10 cellular contexts compared by ENCODE assay signal in the genomic region with DNA sequence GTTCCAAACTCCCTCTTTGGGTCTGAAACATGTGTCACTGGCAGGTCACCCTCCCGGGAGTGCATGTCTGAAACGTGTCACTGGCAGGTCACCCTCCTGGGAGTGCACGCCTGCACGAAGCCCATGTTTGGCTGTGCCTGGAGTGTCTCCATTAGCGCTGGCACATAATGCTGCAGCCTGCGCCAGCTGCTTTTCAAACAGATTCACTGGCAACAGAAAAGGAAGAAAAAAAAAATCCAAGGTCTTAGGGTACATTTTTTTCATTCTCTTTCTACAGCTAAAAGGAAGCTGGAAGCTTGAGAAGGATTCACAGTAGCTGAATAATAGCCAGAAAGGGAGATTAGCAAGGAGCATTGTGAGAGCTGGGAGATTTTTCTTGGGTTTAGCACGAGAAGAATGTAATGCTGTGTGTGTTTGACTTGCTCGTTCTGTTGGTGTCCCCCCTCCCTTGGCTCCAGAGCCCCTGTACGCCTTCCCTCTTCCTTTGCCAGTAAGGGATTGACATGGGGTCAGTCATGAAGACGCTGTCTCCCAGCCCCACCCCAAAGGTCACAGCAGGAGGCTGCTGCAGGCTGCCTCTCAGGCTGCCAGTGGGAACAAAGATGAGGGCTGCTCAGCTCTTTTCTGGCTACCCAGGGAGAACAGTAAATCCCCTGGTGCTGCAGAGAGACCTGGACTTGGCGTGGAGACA. TPM values are rescaled to one million over a fixed set of nuclear protein-coding genes. Genes with fewer than 3 reads are reported as not detected.
DNase-seq lines count a peak whose midpoint lies in the region; ATAC-seq and TF ChIP-seq lines count a peak whose summit lies in the region.
"Had no signal": no experiment of that assay in that cellular context is flagged by ENCODE, and none has a peak within 500 bp of the region (broad histone marks: within the 10 kb centered on the region; RNA-seq: fewer than 3 reads in every experiment).

No MANE protein-coding gene starts in this region.

- H3K18ac ChIP-seq in mesenchymal stem cell (ENCODE audit: low read depth in 1 of 2, low read length in 2 of 2), result peak overlapping the region; percentile 67 to 70

- H4K8ac ChIP-seq in mesenchymal stem cell (ENCODE audit: low read length), result peak overlapping the region; percentile 75

- H4K91ac ChIP-seq in mesenchymal stem cell (ENCODE audit: low read length), result peak overlapping the region; percentile 97

- peak overlapping the region in 1 of 2 experiments; percentile 87 for H3K4ac ChIP-seq in mesenchymal stem cell (ENCODE audit: low read depth in 1 of 2, low read length in 2 of 2)

- H3K27ac ChIP-seq in ectodermal cell (ENCODE audit: insufficient read depth, low read depth, low read length, poor library complexity, severe bottlenecking), result peak overlapping the region; percentile 28
- H3K27ac ChIP-seq in mesenchymal stem cell (ENCODE audit: low read length, poor library complexity, severe bottlenecking), result no peak overlapping the region
- H3K27ac ChIP-seq in upper lobe of right lung, result peak overlapping the region; percentile 65

- WGBS in ectodermal cell, 2 experiments, result 23 to 33% methylated on average over 11 of the region's 11 CpGs
- WGBS in mesenchymal stem cell, result 27% methylated on average over 10 of the region's 11 CpGs

- ATAC-seq in upper lobe of right lung (peak; percentile 80), HG02840 (IDR thresholded peaks at IDR 0.05; ENCODE audit: low FRiP score, unreplicated experiment) (no peak), HG03520 (IDR thresholded peaks at IDR 0.05; ENCODE audit: unreplicated experiment) (no peak)
- ATAC-seq: HCT116 had no signal

- peak overlapping the region; percentile 38 for H3K4me2 ChIP-seq in mesenchymal stem cell (ENCODE audit: low read length, poor library complexity, severe bottlenecking)

- intact Hi-C loops in upper lobe of right lung (cut with DNase I), result loop anchor here (10.0 kb wide), 1 partner anchor 385 kb away; no protein-coding TSS in a partner anchor

- no peaks in the 10 kb centered on the region for H3K79me1 ChIP-seq in mesenchymal stem cell (replicated peaks; ENCODE audit: low read length, poor library complexity, severe bottlenecking)

- peak overlapping the region in 1 of 2 experiments; percentile 6 for H3K14ac ChIP-seq in mesenchymal stem cell (ENCODE audit: low read length in 2 of 2)

- H2AFZ ChIP-seq in mesenchymal stem cell (ENCODE audit: low read depth, low read length), result no peak overlapping the region

- H3K4me3 ChIP-seq in ectodermal cell (ENCODE audit: insufficient read depth, low read depth, low read length) (peak overlapping the region; percentile 1), mesenchymal stem cell (ENCODE audit: insufficient read depth in 1 of 2, low read depth in 1 of 2, low read length in 2 of 2) (peak overlapping the region in 1 of 2 experiments; percentile 62), upper lobe of right lung (no peak overlapping the region)

- H2BK15ac ChIP-seq in mesenchymal stem cell (ENCODE audit: low read depth, poor library complexity, severe bottlenecking), result no peak overlapping the region

- no peak overlapping the region for H2AK5ac ChIP-seq in mesenchymal stem cell (ENCODE audit: low read length, severe bottlenecking)

- peaks cover 21% of the 10 kb centered on the region for H3K4me1 ChIP-seq in ectodermal cell (ENCODE audit: control insufficient read depth, insufficient read depth, low read length)
- H3K4me1 ChIP-seq in mesenchymal stem cell (ENCODE audit: control insufficient read depth, insufficient read depth, low read depth, low read length), result peaks cover 6% of the 10 kb centered on the region
- peaks cover 19% of the 10 kb centered on the region for H3K4me1 ChIP-seq in upper lobe of right lung

- H3K36me3 ChIP-seq in ectodermal cell (ENCODE audit: control insufficient read depth, insufficient read depth, low read length) (no peaks in the 10 kb centered on the region), mesenchymal stem cell (ENCODE audit: control insufficient read depth in 1 of 2, insufficient read depth in 2 of 2, low read depth in 1 of 2, low read length in 2 of 2) (no peaks in the 10 kb centered on the region), upper lobe of right lung (no peaks in the 10 kb centered on the region)

- peak overlapping the region; percentile 60 to 93 for H2BK12ac ChIP-seq in mesenchymal stem cell (ENCODE audit: low read length in 2 of 2)

- TF ChIP-seq CTCF in upper lobe of right lung (IDR thresholded peaks at IDR 0.05), result no peak

- DNase-seq in DMS153 (lab: John Stamatoyannopoulos, UW) (peak; percentile 37), DMS153 treated with DMSO at 0.1 percent for 48 hours (lab: John Stamatoyannopoulos, UW; ENCODE audit: unreplicated experiment) (no peak), mesenchymal stem cell (peak; percentile 45), upper lobe of right lung (peak; percentile 71)
- DNase-seq in activated naive CD4-positive, alpha-beta T cell treated with Interleukin-2 at 50 U/mL for 16 hours, result no peak
- DNase-seq: 8988T had no signal

- H3K9me3 ChIP-seq in ectodermal cell (ENCODE audit: control insufficient read depth, low read length) (no peaks in the 10 kb centered on the region), mesenchymal stem cell (ENCODE audit: control insufficient read depth, low read length) (peaks cover 5% of the 10 kb centered on the region), upper lobe of right lung (no peaks in the 10 kb centered on the region)

- H2BK5ac ChIP-seq in mesenchymal stem cell (ENCODE audit: low read depth, low read length, poor library complexity, severe bottlenecking), result no peak overlapping the region

- peak overlapping the region; percentile 61 for H3K9ac ChIP-seq in mesenchymal stem cell (ENCODE audit: low read length)

- peak overlapping the region in 1 of 2 experiments; percentile 77 for H3K23ac ChIP-seq in mesenchymal stem cell (ENCODE audit: low read length in 2 of 2)

- H3K27me3 ChIP-seq in ectodermal cell (ENCODE audit: control insufficient read depth, insufficient read depth, low read length, poor library complexity, severe bottlenecking) (no peaks in the 10 kb centered on the region), mesenchymal stem cell (ENCODE audit: control insufficient read depth in 1 of 2, insufficient read depth in 1 of 2, low read length in 2 of 2) (peaks cover 7 to 19% of the 10 kb centered on the region in 2 experiments), upper lobe of right lung (no peaks in the 10 kb centered on the region)

- H2BK120ac ChIP-seq in mesenchymal stem cell (ENCODE audit: low read depth, low read length), result peak overlapping the region; percentile 3

RNA-seq across cellular contexts. Expression of gene TLR3, which starts 39.1 kb away (rescaled TPM):
- polyA plus RNA-seq in ectodermal cell (2013, experiment 1 of 4), result 1.00 TPM
- 1.3 TPM for polyA plus RNA-seq in ectodermal cell (2013, experiment 2 of 4)
- polyA plus RNA-seq in ectodermal cell (2013, experiment 3 of 4), result 0.69 TPM
- 0.53 TPM for polyA plus RNA-seq in ectodermal cell (2013, experiment 4 of 4)
- polyA plus RNA-seq in mesenchymal stem cell (2013, experiment 1 of 2), result 15.4 TPM
- 15.5 TPM for polyA plus RNA-seq in mesenchymal stem cell (2013, experiment 2 of 2)
- 28.5 TPM for total RNA-seq in upper lobe of right lung

Comparison
In these comparisons a context has a peak if more than half of its experiments do, and no peak if none do; other contexts are left out.
1. DNase-seq: peak in DMS153 (single experiment), mesenchymal stem cell (single experiment) and upper lobe of right lung (single experiment); none in DMS153 treated with DMSO at 0.1 percent for 48 hours (single experiment) and activated naive CD4-positive, alpha-beta T cell treated with Interleukin-2 at 50 U/mL for 16 hours (single experiment).